Comparison of ENCODE assay signal across 8 cellular contexts in the genomic region with DNA sequence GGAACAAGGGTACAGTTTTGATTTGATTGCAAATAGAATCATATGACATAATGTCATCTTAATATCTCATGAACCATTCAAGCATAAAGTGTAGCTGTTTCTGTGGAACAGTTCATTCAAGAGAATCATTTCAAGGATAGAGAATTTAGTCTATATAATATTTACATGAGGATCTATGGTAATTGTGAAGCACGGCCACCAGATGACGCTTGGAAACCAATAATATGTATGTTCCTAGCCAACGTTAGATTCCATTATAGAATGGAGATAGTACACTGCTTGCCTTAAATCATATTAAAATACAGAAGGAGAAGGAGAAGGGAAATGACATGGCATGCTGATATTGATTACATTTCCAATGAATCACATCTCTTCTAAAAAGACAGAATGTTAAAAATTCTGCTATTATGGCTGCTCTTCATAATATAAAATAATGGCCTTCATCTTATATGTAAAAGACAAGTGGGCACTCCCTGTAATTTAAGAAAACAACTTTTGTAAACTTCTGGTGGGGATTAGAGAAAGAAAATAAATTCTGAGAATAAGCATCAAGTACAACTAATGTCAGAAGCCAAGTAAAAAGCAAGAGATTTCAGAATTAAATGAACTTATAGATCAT.
DNase-seq lines count a peak whose midpoint lies in the region; ATAC-seq and TF ChIP-seq lines count a peak whose summit lies in the region.

No MANE protein-coding gene starts in this region.

- H2AFZ ChIP-seq in ACC112 (ENCODE audit: low read length, unreplicated experiment): no peak overlapping the region
- no peak overlapping the region for H2AFZ ChIP-seq in GM23338

- H3K9me2 ChIP-seq in GM23338 (ENCODE audit: insufficient read depth): no peaks in the 10 kb centered on the region

- H3K27ac ChIP-seq in ACC112 (ENCODE audit: low read depth, low read length) (0 out of 2 replicates have a peak overlapping the region, but pooled peaks have one; percentile 11), GM23338 (ENCODE audit: low read depth) (no peak overlapping the region)

- peak; percentile 81 to 82 for TF ChIP-seq CTCF in GM23338 (conservative IDR thresholded peaks at IDR 0.05; ENCODE audit: low read depth in 2 of 2)

- DNase-seq in GM23338 (ENCODE audit: low spot score) (peak; percentile 63), NCI-H748 (lab: John Stamatoyannopoulos, UW; ENCODE audit: unreplicated experiment) (peak; percentile 76), erythroblast (lab: John Stamatoyannopoulos, UW) (peak; percentile 63 to 76), mucosa of gallbladder (ENCODE audit: low spot score) (no peak)
- no peak for DNase-seq in stimulated activated CD4-positive, alpha-beta T cell treated with anti-CD3 and anti-CD28 coated beads, Interleukin-4, amount 100 ng/mL, for 24 hours
- no peak for DNase-seq in activated T-cell treated with anti-CD3 and anti-CD28 coated beads, Interleukin-2, amount 50 U/mL, for 72 hours

- no peak overlapping the region for H3K4me2 ChIP-seq in GM23338

- no peak for TF ChIP-seq POLR2A in erythroblast (IDR thresholded peaks at IDR 0.05; ENCODE audit: low read length)

- H3K4me3 ChIP-seq in ACC112 (ENCODE audit: low read depth, low read length) (no peak overlapping the region), GM23338 (no peak overlapping the region)

- H3K36me3 ChIP-seq in ACC112 (ENCODE audit: insufficient read depth, low read length): peaks cover 38% of the 10 kb centered on the region
- no peaks in the 10 kb centered on the region for H3K36me3 ChIP-seq in GM23338 (ENCODE audit: insufficient read depth)

- no peaks in the 10 kb centered on the region for H4K20me1 ChIP-seq in GM23338 (replicated peaks; ENCODE audit: insufficient read depth)

- no peak overlapping the region for H3K4me3 Mint-ChIP-seq in GM23338
- no peak overlapping the region for H3K4me3 Mint-ChIP-seq in activated T-cell treated with anti-CD3 and anti-CD28 coated beads, Interleukin-2, amount 50 U/mL, for 72 hours

- no peaks in the 10 kb centered on the region for H3K36me3 Mint-ChIP-seq in GM23338 (ENCODE audit: low read depth)
- H3K36me3 Mint-ChIP-seq in activated T-cell treated with anti-CD3 and anti-CD28 coated beads, Interleukin-2, amount 50 U/mL, for 72 hours (ENCODE audit: insufficient read depth in 2 of 2): no peaks in the 10 kb centered on the region

- H3F3A ChIP-seq in GM23338 (replicated peaks; ENCODE audit: low read depth): no peaks in the 10 kb centered on the region

- peaks cover 25% of the 10 kb centered on the region for H3K4me1 ChIP-seq in ACC112 (ENCODE audit: control insufficient read depth, insufficient read depth, low read length, unreplicated experiment)
- H3K4me1 ChIP-seq in GM23338 (ENCODE audit: insufficient read depth): peaks cover 4% of the 10 kb centered on the region; the same call in 1 of the 2 replicates

- H3K9me3 Mint-ChIP-seq in GM23338: no peaks in the 10 kb centered on the region
- peaks cover 0 to 3% of the 10 kb centered on the region in 2 donors for H3K9me3 Mint-ChIP-seq in activated T-cell treated with anti-CD3 and anti-CD28 coated beads, Interleukin-2, amount 50 U/mL, for 72 hours

- H3K27ac Mint-ChIP-seq in GM23338: no peak overlapping the region
- no peak overlapping the region for H3K27ac Mint-ChIP-seq in activated T-cell treated with anti-CD3 and anti-CD28 coated beads, Interleukin-2, amount 50 U/mL, for 72 hours

- H3K79me2 ChIP-seq in ACC112 (ENCODE audit: control insufficient read depth, insufficient read depth, low read length, unreplicated experiment) (no peaks in the 10 kb centered on the region), GM23338 (replicated peaks; ENCODE audit: insufficient read depth) (no peaks in the 10 kb centered on the region)

- ATAC-seq in GM23338 (peak; percentile 68), GM21737 (IDR thresholded peaks at IDR 0.05; ENCODE audit: unreplicated experiment) (no peak)
- ATAC-seq in activated T-cell treated with anti-CD3 and anti-CD28 coated beads, Interleukin-2, amount 50 U/mL, for 72 hours (replicated peaks in 1 of 2): no peak

- H3K4me1 Mint-ChIP-seq in GM23338: peaks cover 8% of the 10 kb centered on the region; the same call in 2 of the 3 replicates
- H3K4me1 Mint-ChIP-seq in activated T-cell treated with anti-CD3 and anti-CD28 coated beads, Interleukin-2, amount 50 U/mL, for 72 hours (ENCODE audit: low read depth): no peaks in the 10 kb centered on the region

- H3K27me3 ChIP-seq in ACC112 (ENCODE audit: insufficient read depth, low read length) (no peaks in the 10 kb centered on the region), GM23338 (ENCODE audit: insufficient read depth) (no peaks in the 10 kb centered on the region)

- no peaks in the 10 kb centered on the region for H3K27me3 Mint-ChIP-seq in GM23338 (ENCODE audit: insufficient read depth, low read depth, poor library complexity)
- H3K27me3 Mint-ChIP-seq in activated T-cell treated with anti-CD3 and anti-CD28 coated beads, Interleukin-2, amount 50 U/mL, for 72 hours (ENCODE audit: low read depth): no peaks in the 10 kb centered on the region

TF ChIP-seq in GM23338, 12 proteins besides CTCF, POLR2A, EP300 and RAD21 (continues in another document):
- TF ChIP-seq ZNF114 (CRISPR knock-in tag; IDR thresholded peaks at IDR 0.05) (no peak), JUNB (IDR thresholded peaks at IDR 0.05; ENCODE audit: unreplicated experiment) (no peak), EZH2 (IDR thresholded peaks at IDR 0.05; ENCODE audit: low read depth, unreplicated experiment) (no peak)
- TF ChIP-seq, protein P1, sequence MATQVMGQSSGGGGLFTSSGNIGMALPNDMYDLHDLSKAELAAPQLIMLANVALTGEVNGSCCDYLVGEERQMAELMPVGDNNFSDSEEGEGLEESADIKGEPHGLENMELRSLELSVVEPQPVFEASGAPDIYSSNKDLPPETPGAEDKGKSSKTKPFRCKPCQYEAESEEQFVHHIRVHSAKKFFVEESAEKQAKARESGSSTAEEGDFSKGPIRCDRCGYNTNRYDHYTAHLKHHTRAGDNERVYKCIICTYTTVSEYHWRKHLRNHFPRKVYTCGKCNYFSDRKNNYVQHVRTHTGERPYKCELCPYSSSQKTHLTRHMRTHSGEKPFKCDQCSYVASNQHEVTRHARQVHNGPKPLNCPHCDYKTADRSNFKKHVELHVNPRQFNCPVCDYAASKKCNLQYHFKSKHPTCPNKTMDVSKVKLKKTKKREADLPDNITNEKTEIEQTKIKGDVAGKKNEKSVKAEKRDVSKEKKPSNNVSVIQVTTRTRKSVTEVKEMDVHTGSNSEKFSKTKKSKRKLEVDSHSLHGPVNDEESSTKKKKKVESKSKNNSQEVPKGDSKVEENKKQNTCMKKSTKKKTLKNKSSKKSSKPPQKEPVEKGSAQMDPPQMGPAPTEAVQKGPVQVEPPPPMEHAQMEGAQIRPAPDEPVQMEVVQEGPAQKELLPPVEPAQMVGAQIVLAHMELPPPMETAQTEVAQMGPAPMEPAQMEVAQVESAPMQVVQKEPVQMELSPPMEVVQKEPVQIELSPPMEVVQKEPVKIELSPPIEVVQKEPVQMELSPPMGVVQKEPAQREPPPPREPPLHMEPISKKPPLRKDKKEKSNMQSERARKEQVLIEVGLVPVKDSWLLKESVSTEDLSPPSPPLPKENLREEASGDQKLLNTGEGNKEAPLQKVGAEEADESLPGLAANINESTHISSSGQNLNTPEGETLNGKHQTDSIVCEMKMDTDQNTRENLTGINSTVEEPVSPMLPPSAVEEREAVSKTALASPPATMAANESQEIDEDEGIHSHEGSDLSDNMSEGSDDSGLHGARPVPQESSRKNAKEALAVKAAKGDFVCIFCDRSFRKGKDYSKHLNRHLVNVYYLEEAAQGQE (IDR thresholded peaks at IDR 0.05; ENCODE audit: unreplicated experiment): no peak

Comparison
In these comparisons a context has a peak if more than half of its experiments do, and no peak if none do; other contexts are left out.
1. DNase-seq: peak in GM23338 (single experiment), NCI-H748 (single experiment) and erythroblast (2 of 2); none in stimulated activated CD4-positive, alpha-beta T cell treated with anti-CD3 and anti-CD28 coated beads, Interleukin-4, amount 100 ng/mL, for 24 hours (single experiment), activated T-cell treated with anti-CD3 and anti-CD28 coated beads, Interleukin-2, amount 50 U/mL, for 72 hours (0 of 2) and mucosa of gallbladder (single experiment).